ENCODE assay signal across 23 cellular contexts in genomic region chr4:100086766-100087431, GRCh38.
DNase-seq lines count a peak whose midpoint lies in the region; ATAC-seq and TF ChIP-seq lines count a peak whose summit lies in the region.
"Had no signal": no experiment of that assay in that cellular context is flagged by ENCODE, and none has a peak within 500 bp of the region (broad histone marks: within the 10 kb centered on the region; RNA-seq: fewer than 3 reads in every experiment).

No MANE protein-coding gene starts in this region.

- H3K9ac ChIP-seq in mammary epithelial cell (ENCODE audit: insufficient read depth, low read length) = no peak overlapping the region
- H3K9ac ChIP-seq in PC-3 (ENCODE audit: low read length) = peak overlapping the region; percentile 51; the same call in 1 of the 2 replicates
- H3K9ac ChIP-seq: parathyroid adenoma had no signal

- H3K4me3 Mint-ChIP-seq in MCF 10A (ENCODE audit: unreplicated experiment) (no peak overlapping the region), type B pancreatic cell (peak overlapping the region; percentile 10)
- H3K4me3 Mint-ChIP-seq: natural killer cell had no signal

- H3K27me3 ChIP-seq in mammary epithelial cell (ENCODE audit: insufficient read depth, low read length) = no peaks in the 10 kb centered on the region
- H3K27me3 ChIP-seq in PC-3 (ENCODE audit: low read length) = no peaks in the 10 kb centered on the region
- H3K27me3 ChIP-seq: dorsolateral prefrontal cortex, upper lobe of right lung had no signal

- H3K27me3 Mint-ChIP-seq in MCF 10A (ENCODE audit: insufficient read depth, unreplicated experiment) (no peaks in the 10 kb centered on the region), type B pancreatic cell (no peaks in the 10 kb centered on the region)

- H4K20me1 ChIP-seq in mammary epithelial cell (ENCODE audit: insufficient read depth, low read length) = no peaks in the 10 kb centered on the region
- no peaks in the 10 kb centered on the region for H4K20me1 ChIP-seq in PC-3 (ENCODE audit: low read length)

- H3K4me3 ChIP-seq in mammary epithelial cell (replicated peaks in 1 of 3; ENCODE audit: insufficient read depth in 1 of 3, low read depth in 2 of 3, low read length in 3 of 3) (no peak overlapping the region), PC-3 (ENCODE audit: low read length) (peak overlapping the region; percentile 20; the same call in 1 of the 2 replicates)
- H3K4me3 ChIP-seq: dorsolateral prefrontal cortex, upper lobe of right lung had no signal

- peak overlapping the region; percentile 26 for H2AFZ ChIP-seq in mammary epithelial cell (ENCODE audit: low read depth, low read length)
- H2AFZ ChIP-seq in PC-3 (ENCODE audit: low read length) = peak overlapping the region; percentile 74
- H2AFZ ChIP-seq: parathyroid adenoma had no signal

- H3K4me2 ChIP-seq in mammary epithelial cell (ENCODE audit: insufficient read depth, low read depth, low read length) (no peak overlapping the region), PC-3 (ENCODE audit: low read length) (peak overlapping the region; percentile 76)

- H3K4me1 Mint-ChIP-seq in MCF 10A (ENCODE audit: insufficient read depth, unreplicated experiment) = peaks cover 8% of the 10 kb centered on the region
- H3K4me1 Mint-ChIP-seq in type B pancreatic cell (ENCODE audit: unreplicated experiment) = no peaks in the 10 kb centered on the region
- H3K4me1 Mint-ChIP-seq: natural killer cell had no signal

- POLR2A ChIA-PET in MCF 10A (lab: Yijun Ruan, JAX) (no interaction called here), PC-3 (lab: Charles Lee; ENCODE audit: unreplicated experiment) (no interaction called here)

- BruUV-seq in mammary epithelial cell (replicated peaks; lab: Mats Ljungman, UMichigan) (no TSS peak), MCF 10A (replicated peaks; lab: Mats Ljungman, UMichigan) (no TSS peak), PC-3 (replicated peaks; lab: Mats Ljungman, UMichigan) (no TSS peak)

- intact Hi-C loops in mammary epithelial cell (cut with micrococcal nuclease) (no loop called here), MCF 10A (cut with micrococcal nuclease) (no loop called here), PC-3 (cut with micrococcal nuclease) (no loop called here)

- dilution Hi-C loops in mammary epithelial cell (cut with HindIII; ENCODE audit: low sequenced_read_pairs) = no loop called here

- no peaks in the 10 kb centered on the region for H3F3A ChIP-seq in PC-3 (ENCODE audit: low read length, unreplicated experiment)

- no peaks in the 10 kb centered on the region for H3K79me2 ChIP-seq in mammary epithelial cell (ENCODE audit: insufficient read depth, low read length)
- no peaks in the 10 kb centered on the region for H3K79me2 ChIP-seq in PC-3 (ENCODE audit: low read length)
- H3K79me2 ChIP-seq: parathyroid adenoma had no signal

- TF ChIP-seq CTCF in mammary epithelial cell (conservative IDR thresholded peaks at IDR 0.05 in 1 of 2, IDR thresholded peaks at IDR 0.05 in 1 of 2; ENCODE audit: extremely low read depth in 1 of 2, insufficient read depth in 1 of 2, low read depth in 1 of 2, low read length in 2 of 2) (no peak), MCF 10A (IDR thresholded peaks at IDR 0.05; ENCODE audit: unreplicated experiment) (no peak), PC-3 (conservative IDR thresholded peaks at IDR 0.05; ENCODE audit: low read depth, low read length) (no peak), type B pancreatic cell (conservative IDR thresholded peaks at IDR 0.05) (no peak)

- no peaks in the 10 kb centered on the region for H3K9me2 ChIP-seq in PC-3 (replicated peaks; ENCODE audit: low read length)

- in situ Hi-C loops in mammary epithelial cell (cut with MboI; ENCODE audit: low sequenced_read_pairs in 2 of 2) = no loop called here

- no peak overlapping the region for H3K27ac ChIP-seq in mammary epithelial cell (ENCODE audit: insufficient read depth, low read depth, low read length)
- peak overlapping the region; percentile 85 for H3K27ac ChIP-seq in PC-3 (ENCODE audit: low read length)
- H3K27ac ChIP-seq: C4-2B, dorsolateral prefrontal cortex, parathyroid adenoma, upper lobe of right lung had no signal

- 51% methylated on average over 6 of the region's 6 CpGs for WGBS in mammary epithelial cell (ENCODE audit: low coverage, missing lambda C conversion rate)

- ATAC-seq in PC-3 (peak; percentile 42; the same call in 1 of the 2 replicates), HG02571 (IDR thresholded peaks at IDR 0.05; ENCODE audit: unreplicated experiment) (no peak)
- ATAC-seq: natural killer cell; stimulated activated naive CD8-positive, alpha-beta T cell treated with anti-CD3 and anti-CD28 coated beads, Interleukin-15, Interleukin-2, amounts not matched to agents 100 U/mL and 50 U/mL, for 24 hours had no signal

- no peaks in the 10 kb centered on the region for H3K9me3 Mint-ChIP-seq in MCF 10A (ENCODE audit: unreplicated experiment)
- H3K9me3 Mint-ChIP-seq in type B pancreatic cell = peaks cover 8% of the 10 kb centered on the region
- H3K9me3 Mint-ChIP-seq: natural killer cell had no signal

- H3K36me3 Mint-ChIP-seq in MCF 10A (ENCODE audit: insufficient read depth, unreplicated experiment) = no peaks in the 10 kb centered on the region
- H3K36me3 Mint-ChIP-seq in type B pancreatic cell = no peaks in the 10 kb centered on the region
- H3K36me3 Mint-ChIP-seq: natural killer cell had no signal

- no peaks in the 10 kb centered on the region for H3K9me3 ChIP-seq in mammary epithelial cell (replicated peaks; ENCODE audit: insufficient read depth, low read length)
- no peaks in the 10 kb centered on the region for H3K9me3 ChIP-seq in PC-3 (ENCODE audit: low read length)
- H3K9me3 ChIP-seq: upper lobe of right lung had no signal

- H3K27ac Mint-ChIP-seq in MCF 10A (ENCODE audit: low read depth, unreplicated experiment) = no peak overlapping the region
- H3K27ac Mint-ChIP-seq in type B pancreatic cell = peak overlapping the region; percentile 1
- H3K27ac Mint-ChIP-seq: natural killer cell had no signal

- CTCF ChIA-PET in mammary epithelial cell (lab: Charles Lee; ENCODE audit: low non-redundant PET) (no interaction called here), MCF 10A (lab: Yijun Ruan, JAX) (interaction anchor here (0.5 to 1.5 kb wide), 2 partner anchors 9 to 666 kb away, joined by 3 read pairs; no protein-coding TSS in a partner anchor), PC-3 (lab: Charles Lee) (no interaction called here)

- H3K36me3 ChIP-seq in mammary epithelial cell (ENCODE audit: insufficient read depth, low read length) = no peaks in the 10 kb centered on the region
- H3K36me3 ChIP-seq in PC-3 (ENCODE audit: low read depth, low read length) = no peaks in the 10 kb centered on the region
- H3K36me3 ChIP-seq: upper lobe of right lung had no signal

- DNase-seq in mammary epithelial cell = no peak
- DNase-seq in MCF 10A (ENCODE audit: unreplicated experiment) = no peak
- DNase-seq in PC-3 = peak; percentile 65
- DNase-seq in fibroblast of the conjunctiva (ENCODE audit: low read depth) = peak; percentile 16
- no peak for DNase-seq in type B pancreatic cell (ENCODE audit: extremely low spot score, unreplicated experiment)
- no peak for DNase-seq in activated gamma-delta T cell (lab: John Stamatoyannopoulos, UW)
- no peak for DNase-seq in NCI-H1105 (lab: John Stamatoyannopoulos, UW)
- DNase-seq: activated CD4-positive, alpha-beta T cell treated with anti-CD3 and anti-CD28 coated beads for 48 hours; activated effector memory CD4-positive, alpha-beta T cell treated with Interleukin-2 at 50 U/mL for 16 hours; caudate nucleus; dorsolateral prefrontal cortex; Karpas-422; natural killer cell; NCI-H1092; NCI-H2107; NCI-H524; stimulated activated CD4-positive, alpha-beta T cell treated with anti-CD3 and anti-CD28 coated beads, Interleukin-2, amount 100 ng/mL, for 24 hours; stimulated activated naive CD8-positive, alpha-beta T cell treated with anti-CD3 and anti-CD28 coated beads, Interleukin-15, Interleukin-2, amounts not matched to agents 100 U/mL and 50 U/mL, for 24 hours; SW 1271; upper lobe of right lung had no signal

- H3K4me1 ChIP-seq in mammary epithelial cell (ENCODE audit: insufficient read depth, low read length) = no peaks in the 10 kb centered on the region
- peaks cover 21% of the 10 kb centered on the region for H3K4me1 ChIP-seq in PC-3 (ENCODE audit: insufficient read depth, low read length)
- H3K4me1 ChIP-seq: parathyroid adenoma had no signal

Comparison
In these comparisons a context has a peak if more than half of its experiments do, and no peak if none do; other contexts are left out.
1. DNase-seq: peak in PC-3 (single experiment) and fibroblast of the conjunctiva (single experiment); none in mammary epithelial cell (single experiment), MCF 10A (single experiment), type B pancreatic cell (single experiment), activated gamma-delta T cell (single experiment) and NCI-H1105 (single experiment).